Comparison of ENCODE assay signal across 9 cellular contexts in genomic region chr4:78667764-78668163, GRCh38.
DNase-seq lines count a peak whose midpoint lies in the region; ATAC-seq lines count a peak whose summit lies in the region.
"Had no signal": no experiment of that assay in that cellular context is flagged by ENCODE, and none has a peak within 500 bp of the region (broad histone marks: within the 10 kb centered on the region; RNA-seq: fewer than 3 reads in every experiment).

No MANE protein-coding gene starts in this region.

- DNase-seq in globus pallidus (ENCODE audit: low spot score) (peak; percentile 46), occipital lobe (lab: John Stamatoyannopoulos, UW) (no peak), COLO668 (lab: John Stamatoyannopoulos, UW; ENCODE audit: unreplicated experiment) (no peak), NCI-H1092 treated with DMSO at 0.1 percent for 48 hours (lab: John Stamatoyannopoulos, UW) (no peak), NCI-H748 (lab: John Stamatoyannopoulos, UW; ENCODE audit: unreplicated experiment) (no peak)
- DNase-seq: stimulated activated CD4-positive, alpha-beta T cell treated with anti-CD3 and anti-CD28 coated beads, Interleukin-4, amount 100 ng/mL, for 4 hours had no signal

- ATAC-seq in GM18519 (IDR thresholded peaks at IDR 0.05; ENCODE audit: low FRiP score, unreplicated experiment), result peak; percentile 88
- peak; percentile 72 for ATAC-seq in GM21423 (IDR thresholded peaks at IDR 0.05; ENCODE audit: unreplicated experiment)
- ATAC-seq in HG03175 (IDR thresholded peaks at IDR 0.05; ENCODE audit: unreplicated experiment), result peak; percentile 76
